23 cellular contexts compared by ENCODE assay signal in the genomic region with DNA sequence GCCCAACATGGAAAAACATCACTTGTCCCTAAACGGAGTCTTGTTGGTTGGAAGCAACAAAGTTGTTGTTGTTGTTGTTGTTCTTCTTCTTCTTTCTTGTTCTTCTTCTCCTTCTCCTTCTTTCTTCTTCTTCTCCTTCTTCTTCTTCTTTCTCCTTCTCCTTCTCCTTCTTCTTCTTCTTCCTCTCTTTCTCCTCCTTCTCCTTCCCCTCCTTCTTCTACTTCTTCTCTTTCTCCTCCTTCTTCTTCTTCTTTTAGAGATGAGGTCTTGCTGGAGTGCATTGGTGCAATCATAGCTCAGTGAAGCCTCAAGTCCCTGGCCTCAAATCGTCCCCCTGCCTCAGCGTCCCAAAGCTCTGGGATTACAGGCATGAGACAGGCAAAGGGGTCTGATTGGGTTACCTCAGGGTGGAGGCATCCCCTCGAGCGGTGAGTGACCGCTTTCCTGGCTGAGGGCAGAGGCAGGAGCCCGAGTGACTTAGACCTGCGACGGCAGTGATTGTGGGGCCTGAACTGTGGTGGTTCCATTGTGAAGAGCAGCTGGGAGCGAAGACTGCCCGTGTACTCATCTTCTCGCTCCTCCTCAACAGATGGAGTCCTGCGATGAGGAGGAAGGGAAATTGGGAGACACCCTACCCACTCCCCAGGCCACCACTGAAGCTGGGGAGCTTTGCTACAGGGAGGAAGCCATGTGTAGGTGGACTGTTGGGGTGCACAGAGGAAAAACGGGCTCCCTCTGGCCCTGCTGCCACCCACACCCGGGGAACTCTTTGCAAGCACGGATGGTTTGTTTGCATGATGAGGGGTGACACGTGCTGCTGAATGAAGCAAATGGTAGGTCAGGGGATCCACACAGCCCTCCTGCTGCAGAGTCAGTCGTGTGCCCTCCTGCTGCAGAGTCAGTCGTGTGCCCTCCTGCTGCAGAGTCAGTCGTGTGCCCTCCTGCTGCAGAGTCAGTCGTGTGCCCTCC. TPM values are rescaled to one million over a fixed set of nuclear protein-coding genes. Genes with fewer than 3 reads are reported as not detected.
DNase-seq lines count a peak whose midpoint lies in the region; ATAC-seq, FAIRE-seq and TF ChIP-seq lines count a peak whose summit lies in the region.
"Had no signal": no experiment of that assay in that cellular context is flagged by ENCODE, and none has a peak within 500 bp of the region (broad histone marks: within the 10 kb centered on the region; RNA-seq: fewer than 3 reads in every experiment).

No MANE protein-coding gene starts in this region.

- TF ChIP-seq RAD21 in A549 (conservative IDR thresholded peaks at IDR 0.05 in 1 of 2, IDR thresholded peaks at IDR 0.05 in 1 of 2) = no peak

- POLR2A ChIA-PET in A549 (lab: Yijun Ruan, JAX) = no interaction called here

- no peaks in the 10 kb centered on the region for H3K27me3 ChIP-seq in duodenal mucosa (ENCODE audit: control insufficient read depth in 1 of 2, insufficient read depth in 2 of 2, low read length in 2 of 2)
- no peaks in the 10 kb centered on the region for H3K27me3 ChIP-seq in mucosa of rectum (ENCODE audit: control insufficient read depth in 2 of 2, insufficient read depth in 2 of 2, low read length in 2 of 2)
- peaks cover 0 to 6% (median 0%) of the 10 kb centered on the region in 3 donors for H3K27me3 ChIP-seq in sigmoid colon
- H3K27me3 ChIP-seq in thyroid gland = no peaks in the 10 kb centered on the region
- H3K27me3 ChIP-seq: BLaER1 treated with 17β-estradiol and CSF1 and Interleukin-3, amounts not matched to agents 10 nM and 100 nM; MG63; SJSA1 had no signal

- TF ChIP-seq POLR2A in A549 (IDR thresholded peaks at IDR 0.05; ENCODE audit: low read length) (no peak), sigmoid colon (IDR thresholded peaks at IDR 0.05) (no peak), thyroid gland (IDR thresholded peaks at IDR 0.05) (no peak)

- peak overlapping the region; percentile 16 to 27 for H3K9ac ChIP-seq in duodenal mucosa (ENCODE audit: low read depth in 1 of 2, low read length in 2 of 2)
- H3K9ac ChIP-seq in mucosa of rectum (ENCODE audit: low read depth in 1 of 2, low read length in 2 of 2) = peak overlapping the region in 1 of 2 donors; percentile 23
- H3K9ac ChIP-seq: BLaER1 treated with 17β-estradiol and CSF1 and Interleukin-3, amounts not matched to agents 10 nM and 100 nM had no signal

- H3K36me3 ChIP-seq in duodenal mucosa (ENCODE audit: control insufficient read depth in 1 of 2, insufficient read depth in 2 of 2, low read length in 2 of 2) = no peaks in the 10 kb centered on the region
- H3K36me3 ChIP-seq in mucosa of rectum (ENCODE audit: control insufficient read depth in 2 of 2, insufficient read depth in 2 of 2, low read length in 2 of 2) = no peaks in the 10 kb centered on the region
- no peaks in the 10 kb centered on the region for H3K36me3 ChIP-seq in sigmoid colon
- H3K36me3 ChIP-seq in thyroid gland = no peaks in the 10 kb centered on the region
- H3K36me3 ChIP-seq: BLaER1 treated with 17β-estradiol and CSF1 and Interleukin-3, amounts not matched to agents 10 nM and 100 nM; MG63; SJSA1 had no signal

- H3K9me3 ChIP-seq in A549 (no peaks in the 10 kb centered on the region), duodenal mucosa (ENCODE audit: control insufficient read depth in 1 of 2, low read length in 2 of 2) (no peaks in the 10 kb centered on the region), mucosa of rectum (ENCODE audit: control insufficient read depth in 2 of 2, low read length in 2 of 2) (no peaks in the 10 kb centered on the region), sigmoid colon (no peaks in the 10 kb centered on the region), thyroid gland (no peaks in the 10 kb centered on the region)
- H3K9me3 ChIP-seq: BLaER1 treated with 17β-estradiol and CSF1 and Interleukin-3, amounts not matched to agents 10 nM and 100 nM; MG63; SJSA1 had no signal

- intact Hi-C loops in sigmoid colon (cut with DNase I) (no loop called here), thyroid gland (cut with DNase I) (no loop called here)

- ATAC-seq in A549 = no peak
- no peak for ATAC-seq in HG03097 (IDR thresholded peaks at IDR 0.05; ENCODE audit: low FRiP score, unreplicated experiment)
- ATAC-seq in GM21360 (IDR thresholded peaks at IDR 0.05; ENCODE audit: unreplicated experiment) = no peak
- ATAC-seq: K562 had no signal

- peak overlapping the region; percentile 16; the same call in 1 of the 3 replicates for H3K4me2 ChIP-seq in A549
- H3K4me2 ChIP-seq: BLaER1 treated with 17β-estradiol and CSF1 and Interleukin-3, amounts not matched to agents 10 nM and 100 nM had no signal

- 80% methylated on average over 18 of the region's 21 CpGs for WGBS in A549 (ENCODE audit: missing lambda C conversion rate)
- 81 to 85% methylated on average over 20 of the region's 21 CpGs for WGBS in sigmoid colon, 2 donors
- WGBS in thyroid gland, 2 donors = 72 to 85% methylated on average over 13 to 18 of the region's 21 CpGs

- peak overlapping the region; percentile 9 to 61; a peak in 3 of 6 replicates for H3K27ac ChIP-seq in A549
- peak overlapping the region; percentile 48 for H3K27ac ChIP-seq in duodenal mucosa (ENCODE audit: low read depth, low read length)
- H3K27ac ChIP-seq in mucosa of rectum (ENCODE audit: low read depth in 2 of 2, low read length in 2 of 2) = peak overlapping the region; percentile 68 to 70
- H3K27ac ChIP-seq in sigmoid colon = no peak overlapping the region
- H3K27ac ChIP-seq in thyroid gland = no peak overlapping the region
- H3K27ac ChIP-seq: BLaER1 treated with 17β-estradiol and CSF1 and Interleukin-3, amounts not matched to agents 10 nM and 100 nM; SJSA1 had no signal

- no peak overlapping the region for H3K4me3 ChIP-seq in A549
- H3K4me3 ChIP-seq in duodenal mucosa (ENCODE audit: low read depth in 1 of 2, low read length in 2 of 2) = peak overlapping the region; percentile 40 to 49
- H3K4me3 ChIP-seq in mucosa of rectum (ENCODE audit: low read length in 2 of 2) = peak overlapping the region in 1 of 2 donors; percentile 48
- H3K4me3 ChIP-seq in sigmoid colon = no peak overlapping the region
- no peak overlapping the region for H3K4me3 ChIP-seq in thyroid gland (replicated peaks in 1 of 3)
- H3K4me3 ChIP-seq: BLaER1 treated with 17β-estradiol and CSF1 and Interleukin-3, amounts not matched to agents 10 nM and 100 nM; K562; MG63; SJSA1 had no signal

- peaks cover 49% of the 10 kb centered on the region for H3K4me1 ChIP-seq in A549
- peaks cover 34 to 46% of the 10 kb centered on the region in 2 donors for H3K4me1 ChIP-seq in duodenal mucosa (ENCODE audit: control insufficient read depth in 1 of 2, insufficient read depth in 2 of 2, low read length in 2 of 2)
- H3K4me1 ChIP-seq in mucosa of rectum (ENCODE audit: control insufficient read depth in 2 of 2, insufficient read depth in 2 of 2, low read length in 2 of 2) = peaks cover 24 to 35% of the 10 kb centered on the region in 2 donors
- H3K4me1 ChIP-seq in sigmoid colon = peaks cover 0 to 9% (median 8%) of the 10 kb centered on the region in 4 donors
- H3K4me1 ChIP-seq in thyroid gland = peaks cover 11 to 16% of the 10 kb centered on the region in 2 donors

- TF ChIP-seq EP300 in A549 (IDR thresholded peaks at IDR 0.05) = no peak
- TF ChIP-seq EP300 in sigmoid colon (IDR thresholded peaks at IDR 0.05) = no peak

- CTCF ChIA-PET in A549 (lab: Yijun Ruan, JAX) = interaction anchor here (1.0 to 1.9 kb wide), 3 partner anchors 8 to 45 kb away, joined by 3 to 6 read pairs (median 3); no protein-coding TSS in a partner anchor

- TF ChIP-seq CTCF in A549 (IDR thresholded peaks at IDR 0.05) (no peak), sigmoid colon (IDR thresholded peaks at IDR 0.05) (no peak), thyroid gland (IDR thresholded peaks at IDR 0.05) (no peak)

- DNase-seq in A549 (ENCODE audit: low read depth in 1 of 2, low spot score in 1 of 2) = no peak
- peak; percentile 25 for DNase-seq in sigmoid colon
- DNase-seq in DMS79 (lab: John Stamatoyannopoulos, UW) = no peak
- DNase-seq in thyroid gland = no peak
- DNase-seq: AML-193; CD4-positive, alpha-beta T cell; MG63; NCI-H2029; NCI-H446 treated with DMSO at 0.1 percent for 48 hours; NCI-H526 treated with DMSO at 0.1 percent for 48 hours; Right ventricle myocardium superior; RPMI8226 had no signal

- no peak for FAIRE-seq in A549 (lab: Jason Lieb, UNC)
- FAIRE-seq: A204.1, D721Med, G401.6, H54, K562 had no signal

TF ChIP-seq in A549, 52 proteins besides CTCF, POLR2A, EP300 and RAD21:
- TF ChIP-seq EHMT2 (IDR thresholded peaks at IDR 0.05; ENCODE audit: low read depth) (no peak), SMC3 (IDR thresholded peaks at IDR 0.05) (no peak), CHD2 (IDR thresholded peaks at IDR 0.05; ENCODE audit: low read length, partially characterized antibody) (no peak)
TF ChIP-seq in A549: peak in this region for 0.

RNA-seq across cellular contexts. Expression of a gene that starts 7.0 kb away (rescaled TPM):
- polyA plus RNA-seq in A549 (2011; rRNA removed) = 8.5 and 14.4 TPM in 2 replicates
- polyA plus RNA-seq in A549 (2012; cell fraction: cytosol; rRNA removed) = 3.6 and 4.8 TPM in 2 replicates
- 13.6 and 17.0 TPM in 2 replicates for polyA plus RNA-seq in A549 (2012; cell fraction: nucleus; rRNA removed)
- 3.4 to 4.2 TPM (median 3.6 TPM) in 3 replicates for polyA plus RNA-seq in A549 (2017; fragmentation: RNase III; extraction: RNeasy Plus Mini Kit Qiagen cat#74134 plus additional on column Dnase treatment)
- 48.9 and 52.8 TPM in 2 replicates for polyA minus RNA-seq in A549 (2011; rRNA and poly(A)+ RNA removed)
- total RNA-seq in sigmoid colon = 10 to 100 TPM in 1 of 4 donors, 1 to 10 TPM in 3; 7.7 to 11.8 (median 9.2) TPM
- 1 to 10 TPM; 3.7 to 7.1 (median 4.2) TPM for polyA plus RNA-seq in sigmoid colon
- total RNA-seq in thyroid gland = 10 to 100 TPM in 2 of 4 donors, 1 to 10 TPM in 2; 6.5 to 17.6 (median 9.6) TPM

RNA-seq across cellular contexts. Expression of a gene that starts 24.9 kb away (rescaled TPM):
- polyA plus RNA-seq in A549 (2011; rRNA removed) (10.6 and 10.9 TPM in 2 replicates), A549 (2017; fragmentation: RNase III; extraction: RNeasy Plus Mini Kit Qiagen cat#74134 plus additional on column Dnase treatment) (19.1 to 20.2 TPM (median 19.2 TPM) in 3 replicates), sigmoid colon (10 to 100 TPM in 1 of 3 donors, 1 to 10 TPM in 2; 6.9 to 13.2 (median 7.2) TPM)
- polyA plus RNA-seq in A549 (2012; cell fraction: cytosol; rRNA removed) = 10.9 and 12.1 TPM in 2 replicates
- polyA plus RNA-seq in A549 (2012; cell fraction: nucleus; rRNA removed) = 9.5 and 9.6 TPM in 2 replicates
- 8.8 and 12.3 TPM in 2 replicates for polyA minus RNA-seq in A549 (2011; rRNA and poly(A)+ RNA removed)
- total RNA-seq in sigmoid colon (10 to 100 TPM; 17.5 to 20.8 (median 18.2) TPM), thyroid gland (10 to 100 TPM; 19.5 to 24.7 (median 22.2) TPM)

RNA-seq across cellular contexts. Expression of a gene that starts 55.6 kb away (rescaled TPM):
- polyA plus RNA-seq in A549 (2011; rRNA removed) = 5.2 and 5.4 TPM in 2 replicates
- 12.4 and 18.3 TPM in 2 replicates for polyA plus RNA-seq in A549 (2012; cell fraction: cytosol; rRNA removed)
- 32.5 and 39.1 TPM in 2 replicates for polyA plus RNA-seq in A549 (2012; cell fraction: nucleus; rRNA removed)
- 6.1 to 7.5 TPM (median 7.3 TPM) in 3 replicates for polyA plus RNA-seq in A549 (2017; fragmentation: RNase III; extraction: RNeasy Plus Mini Kit Qiagen cat#74134 plus additional on column Dnase treatment)
- polyA minus RNA-seq in A549 (2011; rRNA and poly(A)+ RNA removed) = 1.0 and 1.7 TPM in 2 replicates
- total RNA-seq in sigmoid colon = 10 to 100 TPM; 13.2 to 27.3 (median 18.1) TPM
- polyA plus RNA-seq in sigmoid colon = 10 to 100 TPM; 40.7 to 59.2 (median 52.3) TPM
- 1 to 10 TPM; 2.9 to 9.0 (median 6.8) TPM for total RNA-seq in thyroid gland

Comparison
In these comparisons a context has a peak if more than half of its experiments do, and no peak if none do; other contexts are left out.
1. H3K27ac ChIP-seq: peak in A549 (2 of 2), duodenal mucosa (single experiment) and mucosa of rectum (2 of 2); none in sigmoid colon (0 of 4) and thyroid gland (0 of 3).
2. H3K4me3 ChIP-seq: peak in duodenal mucosa (2 of 2); none in A549 (single experiment), sigmoid colon (0 of 4) and thyroid gland (0 of 3).